In the genomic region with DNA sequence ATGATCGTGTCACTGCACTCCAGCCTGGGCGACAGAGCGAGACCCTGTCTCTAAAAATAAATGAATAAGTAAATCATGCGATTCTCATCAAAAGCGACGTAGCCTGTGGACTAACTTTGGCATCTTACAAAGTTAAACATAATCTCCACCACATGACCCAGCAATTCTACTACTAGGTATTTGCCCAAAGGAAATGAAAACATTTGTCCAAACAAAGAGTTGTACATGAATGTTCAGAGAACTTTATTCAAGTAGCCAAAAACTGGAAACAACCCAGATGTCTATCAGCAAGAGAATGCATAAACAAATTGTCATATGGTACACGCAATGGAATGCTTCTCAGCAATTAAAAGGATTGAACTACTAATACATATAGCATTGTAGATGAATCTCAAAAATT, we compare ENCODE assay signal across 19 cellular contexts.
DNase-seq lines count a peak whose midpoint lies in the region; ATAC-seq lines count a peak whose summit lies in the region.
"Had no signal": no experiment of that assay in that cellular context is flagged by ENCODE, and none has a peak within 500 bp of the region (broad histone marks: within the 10 kb centered on the region; RNA-seq: fewer than 3 reads in every experiment).

No MANE protein-coding gene starts in this region.

- H3K36me3 Mint-ChIP-seq in activated CD4-positive, alpha-beta T cell treated with anti-CD3 and anti-CD28 coated beads for 36 hours (ENCODE audit: low read depth): no peaks in the 10 kb centered on the region
- H3K36me3 Mint-ChIP-seq: memory B cell had no signal

- H3K4me1 ChIP-seq in SJCRH30: peaks cover 39% of the 10 kb centered on the region

- H3K9me3 ChIP-seq in SJCRH30 (replicated peaks): no peaks in the 10 kb centered on the region

- H3K4me1 Mint-ChIP-seq in activated CD4-positive, alpha-beta T cell treated with anti-CD3 and anti-CD28 coated beads for 36 hours: no peaks in the 10 kb centered on the region
- H3K4me1 Mint-ChIP-seq: nephron had no signal

- no peaks in the 10 kb centered on the region for H3K36me3 ChIP-seq in SJCRH30

- DNase-seq in Caki2 (ENCODE audit: low read depth): peak; percentile 72
- DNase-seq in SJCRH30: no peak
- no peak for DNase-seq in epithelial cell of prostate (ENCODE audit: low read depth, low spot score)
- peak; percentile 89 to 95 for DNase-seq in lung microvascular endothelial cell (ENCODE audit: low read depth in 2 of 2)
- DNase-seq in UCSD-AML1 (lab: John Stamatoyannopoulos, UW; ENCODE audit: unreplicated experiment): no peak
- DNase-seq in activated CD4-positive, alpha-beta T cell treated with anti-CD3 and anti-CD28 coated beads for 36 hours: no peak
- DNase-seq: activated CD8-positive, alpha-beta T cell treated with anti-CD3 and anti-CD28 coated beads for 36 hours; AML-193; anterior cingulate cortex; cortex of kidney; NCI-H1694; OCI-M1; retina had no signal

- H3K27me3 Mint-ChIP-seq in activated CD4-positive, alpha-beta T cell treated with anti-CD3 and anti-CD28 coated beads for 36 hours: no peaks in the 10 kb centered on the region

- POLR2A ChIA-PET in activated CD4-positive, alpha-beta T cell treated with anti-CD3 and anti-CD28 coated beads for 36 hours (lab: Charles Lee): no interaction called here

- H3K27ac ChIP-seq in SJCRH30: 0 out of 2 replicates have a peak overlapping the region, but pooled peaks have one; percentile 4
- peak overlapping the region; percentile 100 for H3K27ac ChIP-seq in epithelial cell of prostate
- H3K27ac ChIP-seq: foreskin keratinocyte, HL-60 had no signal

- no peak overlapping the region for H3K4me3 Mint-ChIP-seq in activated CD4-positive, alpha-beta T cell treated with anti-CD3 and anti-CD28 coated beads for 36 hours
- H3K4me3 Mint-ChIP-seq: activated CD8-positive, alpha-beta T cell treated with anti-CD3 and anti-CD28 coated beads for 36 hours; memory B cell; nephron had no signal

- in situ Hi-C loops in Caki2 (cut with HindIII; ENCODE audit: low pct_unique_long_range_greater_than_20kb, low sequenced_read_pairs): no loop called here

- H3K27me3 ChIP-seq in SJCRH30: no peaks in the 10 kb centered on the region
- H3K27me3 ChIP-seq: foreskin keratinocyte had no signal

- H3K4me3 ChIP-seq in SJCRH30: no peak overlapping the region

- H3K9me3 Mint-ChIP-seq in activated CD4-positive, alpha-beta T cell treated with anti-CD3 and anti-CD28 coated beads for 36 hours (ENCODE audit: low read depth): no peaks in the 10 kb centered on the region
- H3K9me3 Mint-ChIP-seq: activated CD8-positive, alpha-beta T cell treated with anti-CD3 and anti-CD28 coated beads for 36 hours; memory B cell; nephron had no signal

- H3K27ac Mint-ChIP-seq in activated CD4-positive, alpha-beta T cell treated with anti-CD3 and anti-CD28 coated beads for 36 hours: no peak overlapping the region
- H3K27ac Mint-ChIP-seq: activated CD8-positive, alpha-beta T cell treated with anti-CD3 and anti-CD28 coated beads for 36 hours; memory B cell; nephron had no signal

- CTCF ChIA-PET in activated CD4-positive, alpha-beta T cell treated with anti-CD3 and anti-CD28 coated beads for 36 hours (lab: Charles Lee): interaction anchor here (1.2 kb wide), 1 partner anchor 126 kb away, joined by 3 read pairs; no protein-coding TSS in a partner anchor

- intact Hi-C loops in activated CD4-positive, alpha-beta T cell treated with anti-CD3 and anti-CD28 coated beads for 36 hours (cut with DNase I, micrococcal nuclease): no loop called here

- ATAC-seq in GM18511 (IDR thresholded peaks at IDR 0.05; ENCODE audit: unreplicated experiment): no peak
- ATAC-seq in HG03520 (IDR thresholded peaks at IDR 0.05; ENCODE audit: unreplicated experiment): no peak
- no peak for ATAC-seq in activated CD4-positive, alpha-beta T cell treated with anti-CD3 and anti-CD28 coated beads for 36 hours
- ATAC-seq: activated CD8-positive, alpha-beta T cell treated with anti-CD3 and anti-CD28 coated beads for 36 hours; foreskin keratinocyte had no signal

Comparison
In these comparisons a context has a peak if more than half of its experiments do, and no peak if none do; other contexts are left out.
1. DNase-seq: peak in Caki2 (single experiment) and lung microvascular endothelial cell (2 of 2); none in SJCRH30 (0 of 2), epithelial cell of prostate (single experiment), UCSD-AML1 (single experiment) and activated CD4-positive, alpha-beta T cell treated with anti-CD3 and anti-CD28 coated beads for 36 hours (single experiment).